20 cellular contexts compared by ENCODE assay signal in the genomic region with DNA sequence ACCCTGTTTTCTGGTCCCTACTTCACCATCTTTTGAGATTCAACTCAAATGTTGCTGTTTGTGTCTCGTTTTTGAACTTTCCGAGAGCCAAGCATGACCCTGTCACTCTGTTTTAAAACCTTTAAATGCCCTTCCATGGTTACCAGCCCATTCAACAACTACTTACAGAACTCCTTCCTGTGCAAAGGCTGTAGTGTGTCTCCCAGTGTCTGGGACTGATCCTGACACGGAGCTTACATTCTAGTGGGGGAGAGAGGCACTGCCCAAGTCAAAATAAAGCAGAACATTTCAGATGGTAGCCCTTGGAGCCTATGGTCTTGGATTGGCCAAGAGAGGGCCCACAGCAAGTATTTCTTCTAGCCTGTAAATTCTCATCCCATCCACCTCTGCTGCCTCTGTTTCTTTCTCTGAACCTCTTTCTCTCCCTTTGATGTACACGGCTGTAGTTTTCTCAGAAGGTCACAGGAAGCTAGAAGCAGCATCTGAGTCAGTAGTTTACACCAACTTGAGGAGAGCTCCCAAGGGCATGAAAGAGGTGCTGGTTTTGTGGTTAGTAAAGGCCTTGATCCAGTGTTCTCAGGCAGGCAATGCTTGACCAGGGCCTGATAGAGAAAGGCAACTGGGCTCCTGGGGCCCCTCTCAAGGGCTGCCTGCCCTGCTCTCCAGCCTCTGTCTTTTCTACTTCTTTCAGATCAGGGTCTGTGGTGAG. TPM values are rescaled to one million over a fixed set of nuclear protein-coding genes. Genes with fewer than 3 reads are reported as not detected.
DNase-seq lines count a peak whose midpoint lies in the region; ATAC-seq, FAIRE-seq and TF ChIP-seq lines count a peak whose summit lies in the region.
"Had no signal": no experiment of that assay in that cellular context is flagged by ENCODE, and none has a peak within 500 bp of the region (broad histone marks: within the 10 kb centered on the region; RNA-seq: fewer than 3 reads in every experiment).

No MANE protein-coding gene starts in this region.

- CTCF ChIA-PET in GM12878 (lab: Yijun Ruan, JAX) = no interaction called here

- H3K4me2 ChIP-seq in DND-41 (ENCODE audit: insufficient read depth, low read length) (no peak overlapping the region), GM12878 (ENCODE audit: control insufficient read depth, insufficient read depth) (no peak overlapping the region)

- POLR2A ChIA-PET in GM12878 (lab: Charles Lee) = interaction anchor here (1.1 kb wide), 1 partner anchor 20 kb away, joined by 3 read pairs; no protein-coding TSS in a partner anchor

- no peak overlapping the region for H2AFZ ChIP-seq in DND-41 (ENCODE audit: low read depth, low read length)
- no peak overlapping the region for H2AFZ ChIP-seq in GM12878 (ENCODE audit: control insufficient read depth, low read depth, low read length)

- no peak for TF ChIP-seq EP300 in GM12878 (IDR thresholded peaks at IDR 0.05; ENCODE audit: borderline replicate concordance in 1 of 2, control insufficient read depth in 1 of 2, low read depth in 2 of 2, low read length in 2 of 2)

- no peak for TF ChIP-seq POLR2A in GM12878 (IDR thresholded peaks at IDR 0.05; ENCODE audit: low read depth, low read length)

- no peak overlapping the region for H3K9ac ChIP-seq in DND-41 (ENCODE audit: low read depth, low read length)
- H3K9ac ChIP-seq in GM12878 (ENCODE audit: control insufficient read depth, insufficient read depth, low read length) = no peak overlapping the region

- no peak overlapping the region for H3K27ac ChIP-seq in CD4-positive, CD25-positive, alpha-beta regulatory T cell (ENCODE audit: insufficient read depth, low read length, poor library complexity, severe bottlenecking)
- H3K27ac ChIP-seq in DND-41 (ENCODE audit: low read length) = no peak overlapping the region
- H3K27ac ChIP-seq in GM12878 (ENCODE audit: control insufficient read depth, insufficient read depth) = no peak overlapping the region; the same call in 1 of the 2 replicates
- H3K27ac ChIP-seq: skin epidermis had no signal

- peak; percentile 41 for FAIRE-seq in GM12878 (lab: Jason Lieb, UNC)
- no peak for FAIRE-seq in frontal cortex (lab: Jason Lieb, UNC)
- FAIRE-seq: endometrium, GM18507, H54 had no signal

- TF ChIP-seq RAD21 in GM12878 (IDR thresholded peaks at IDR 0.05; ENCODE audit: insufficient read depth, low read depth, low read length) = no peak

- DNase-seq in CD4-positive, CD25-positive, alpha-beta regulatory T cell = peak in 1 of 3 donors; percentile 85
- DNase-seq in DND-41 (peak; percentile 39), SW480 (ENCODE audit: low spot score) (peak; percentile 28), GM12878 (ENCODE audit: low read depth, low spot score) (peak; percentile 39), frontal cortex (ENCODE audit: low spot score in 2 of 2) (no peak), 8988T (no peak)
- DNase-seq: activated CD8-positive, alpha-beta memory T cell treated with anti-CD3 and anti-CD28 coated beads, Interleukin-2, amount 50 U/mL, for 48 hours; islet precursor cell; Kasumi-1; NCI-H1436; RPMI8226; stimulated activated CD4-positive, alpha-beta T cell treated with anti-CD3 and anti-CD28 coated beads, Interleukin-4, amount 100 ng/mL, for 24 hours; SW 1271 had no signal

- H3K9me3 ChIP-seq in CD4-positive, CD25-positive, alpha-beta regulatory T cell (ENCODE audit: control insufficient read depth in 2 of 2, low read length in 2 of 2) = no peaks in the 10 kb centered on the region
- H3K9me3 ChIP-seq in DND-41 (ENCODE audit: insufficient read depth, low read length, severe bottlenecking) (no peaks in the 10 kb centered on the region), GM12878 (replicated peaks; ENCODE audit: control insufficient read depth, insufficient read depth, low read length) (no peaks in the 10 kb centered on the region; the same call in 1 of the 3 replicates)

- no peaks in the 10 kb centered on the region for H3K36me3 ChIP-seq in CD4-positive, CD25-positive, alpha-beta regulatory T cell (ENCODE audit: control insufficient read depth, insufficient read depth, low read length)
- no peaks in the 10 kb centered on the region for H3K36me3 ChIP-seq in DND-41 (ENCODE audit: insufficient read depth, low read length)
- H3K36me3 ChIP-seq in GM12878 (ENCODE audit: control insufficient read depth in 2 of 2, insufficient read depth in 2 of 2, low read length in 1 of 2) = no peaks in the 10 kb centered on the region

- H3K4me3 Mint-ChIP-seq in CD4-positive, CD25-positive, alpha-beta regulatory T cell = no peak overlapping the region

- SMC1A ChIA-PET in GM12878 (lab: Charles Lee; ENCODE audit: uncharacterized antibody, unreplicated experiment) = interaction anchor here (0.6 to 1.3 kb wide), 2 partner anchors 21 to 735 kb away, joined by 3 to 4 read pairs; no protein-coding TSS in a partner anchor

- H3K27me3 ChIP-seq in CD4-positive, CD25-positive, alpha-beta regulatory T cell (ENCODE audit: control insufficient read depth, insufficient read depth, low read length) = no peaks in the 10 kb centered on the region
- H3K27me3 ChIP-seq in DND-41 (ENCODE audit: insufficient read depth, low read length, poor library complexity) = no peaks in the 10 kb centered on the region
- no peaks in the 10 kb centered on the region for H3K27me3 ChIP-seq in GM12878 (replicated peaks in 1 of 2; ENCODE audit: control insufficient read depth in 2 of 2, insufficient read depth in 2 of 2, low read length in 1 of 2)

- RAD21 ChIA-PET in GM12878 (lab: Charles Lee; ENCODE audit: unreplicated experiment) = interaction anchor here (1.2 to 1.5 kb wide), 2 partner anchors 23 to 69 kb away, joined by 3 read pairs; no protein-coding TSS in a partner anchor

- TF ChIP-seq CTCF in DND-41 (IDR thresholded peaks at IDR 0.05; ENCODE audit: borderline replicate concordance, extremely low read depth, low read length, poor library complexity, severe bottlenecking) = no peak
- no peak for TF ChIP-seq CTCF in GM12878 (IDR thresholded peaks at IDR 0.05 in 2 of 3, conservative IDR thresholded peaks at IDR 0.05 in 1 of 3; ENCODE audit: control insufficient read depth in 2 of 3, extremely low read depth in 1 of 3, insufficient read depth in 1 of 3, low read depth in 3 of 3, low read length in 3 of 3)

- H3K4me1 ChIP-seq in CD4-positive, CD25-positive, alpha-beta regulatory T cell (ENCODE audit: control insufficient read depth, insufficient read depth, low read length, poor library complexity, severe bottlenecking) = peaks cover 3% of the 10 kb centered on the region
- H3K4me1 ChIP-seq in DND-41 (ENCODE audit: insufficient read depth, low read length) (0 out of 2 replicates have a peak, but pooled peaks cover 4% of the 10 kb centered on the region), GM12878 (ENCODE audit: control insufficient read depth, insufficient read depth, low read length) (peaks cover 3% of the 10 kb centered on the region; the same call in 1 of the 2 replicates)

- H3K36me3 Mint-ChIP-seq in CD4-positive, CD25-positive, alpha-beta regulatory T cell = no peaks in the 10 kb centered on the region

- in situ Hi-C loops in GM12878 (cut with MboI) = no loop called here

- no peaks in the 10 kb centered on the region for H3K79me2 ChIP-seq in DND-41 (ENCODE audit: insufficient read depth, low read length)
- H3K79me2 ChIP-seq in GM12878 (ENCODE audit: control insufficient read depth, insufficient read depth, low read length) = no peaks in the 10 kb centered on the region

- H3K27ac Mint-ChIP-seq in CD4-positive, CD25-positive, alpha-beta regulatory T cell = peak overlapping the region; percentile 8 to 72 (median 8)

- H4K20me1 ChIP-seq in DND-41 (ENCODE audit: insufficient read depth, low read length) (no peaks in the 10 kb centered on the region), GM12878 (ENCODE audit: control insufficient read depth, insufficient read depth) (no peaks in the 10 kb centered on the region)

- WGBS in GM12878 (ENCODE audit: insufficient coverage, insufficient replicate concordance, low lambda C conversion rate, missing lambda C conversion rate) = 26% methylated on average over 4 of the region's 4 CpGs

- peaks cover 4% of the 10 kb centered on the region for H3K27me3 Mint-ChIP-seq in CD4-positive, CD25-positive, alpha-beta regulatory T cell

- no peak overlapping the region for H3K4me3 ChIP-seq in CD4-positive, CD25-positive, alpha-beta regulatory T cell (ENCODE audit: low read depth, low read length)
- H3K4me3 ChIP-seq in DND-41 (ENCODE audit: low read depth in 1 of 2, low read length in 2 of 2) = no peak overlapping the region
- no peak overlapping the region for H3K4me3 ChIP-seq in GM12878
- H3K4me3 ChIP-seq: lung, skin epidermis had no signal

- no peaks in the 10 kb centered on the region for H3K9me3 Mint-ChIP-seq in CD4-positive, CD25-positive, alpha-beta regulatory T cell

- intact Hi-C loops in GM12878 (cut with micrococcal nuclease; ENCODE audit: unreplicated experiment) = no loop called here

- ATAC-seq in CD4-positive, CD25-positive, alpha-beta regulatory T cell (ENCODE audit: low read depth in 2 of 2) = peak; percentile 59 to 60
- ATAC-seq in DND-41 (ENCODE audit: insufficient read depth, low read depth) (peak; percentile 95), GM12878 (peak; percentile 64), HG02970 (IDR thresholded peaks at IDR 0.05; ENCODE audit: low FRiP score, unreplicated experiment) (no peak)

- no TSS peak for BruUV-seq in GM12878 (replicated peaks; lab: Mats Ljungman, UMichigan)

- peaks cover 0 to 19% (median 5%) of the 10 kb centered on the region in 4 donors for H3K4me1 Mint-ChIP-seq in CD4-positive, CD25-positive, alpha-beta regulatory T cell

TF ChIP-seq in GM12878, 131 proteins besides CTCF, POLR2A, EP300 and RAD21 (continues in another document):
- TF ChIP-seq HCFC1 (IDR thresholded peaks at IDR 0.05; ENCODE audit: low read length) = no peak

RNA-seq across cellular contexts. Expression of a gene that starts 42.3 kb away (rescaled TPM):
- not detected for total RNA-seq in CD4-positive, CD25-positive, alpha-beta regulatory T cell
- under 1 TPM in 1 of 4 donors, not detected in 3; 0.91 TPM for polyA plus RNA-seq in CD4-positive, CD25-positive, alpha-beta regulatory T cell
- 3.3 and 3.5 TPM in 2 replicates for total RNA-seq in GM12878 (2013; cell fraction: nucleolus; rRNA removed)
- under 0.01 TPM in 1 of 2 replicates, not detected in the other for total RNA-seq in GM12878 (2014; rRNA removed)
- total RNA-seq in GM12878 (2014; rRNA removed; fragmentation: Illumina TruSeq; extraction: Trizol) = 0.04 TPM in 1 of 2 replicates, not detected in the other
- not detected in 2 replicates for total RNA-seq in GM12878 (2021)
- not detected for polyA plus RNA-seq in GM12878 (2011; ENCODE audit: low read depth)
- 0.22 and 0.46 TPM in 2 replicates for polyA plus RNA-seq in GM12878 (2011; rRNA removed)
- 0.28 and 0.31 TPM in 2 replicates for polyA plus RNA-seq in GM12878 (2011; cell fraction: cytosol; rRNA removed)
- 1.6 TPM in 2 replicates for polyA plus RNA-seq in GM12878 (2011; cell fraction: nucleus; rRNA removed)
- polyA plus RNA-seq in GM12878 (2012) = 0.28 TPM in 1 of 2 replicates, not detected in the other
- polyA plus RNA-seq in GM12878 (2014; fragmentation: Illumina TruSeq; extraction: Trizol) = under 0.01 TPM in 1 of 2 replicates, not detected in the other
- not detected for polyA plus RNA-seq in GM12878 (2014; fragmentation: Nextera tagmentation; extraction: Ambion mirVana)
- 0.09 TPM in 1 of 2 replicates, not detected in the other for polyA plus RNA-seq in GM12878 (2014; rRNA removed)
- not detected for polyA plus RNA-seq in GM12878 (2016; fragmentation: Nextera tagmentation; extraction: Ambion mirVana)
- 0.36 TPM in 1 of 2 replicates, not detected in the other for polyA minus RNA-seq in GM12878 (2011; rRNA and poly(A)+ RNA removed)
- polyA minus RNA-seq in GM12878 (2011; cell fraction: cytosol; rRNA and poly(A)+ RNA removed) = not detected in 2 replicates
- polyA minus RNA-seq in GM12878 (2011; cell fraction: nucleus; rRNA and poly(A)+ RNA removed) = 0.36 and 0.38 TPM in 2 replicates
- 0.41 TPM for total RNA-seq in frontal cortex
- polyA plus RNA-seq: BJ had no signal

Comparison
In these comparisons a context has a peak if more than half of its experiments do, and no peak if none do; other contexts are left out.
1. DNase-seq: peak in DND-41 (single experiment), SW480 (single experiment) and GM12878 (single experiment); none in frontal cortex (0 of 2) and 8988T (single experiment).